In the genomic region with DNA sequence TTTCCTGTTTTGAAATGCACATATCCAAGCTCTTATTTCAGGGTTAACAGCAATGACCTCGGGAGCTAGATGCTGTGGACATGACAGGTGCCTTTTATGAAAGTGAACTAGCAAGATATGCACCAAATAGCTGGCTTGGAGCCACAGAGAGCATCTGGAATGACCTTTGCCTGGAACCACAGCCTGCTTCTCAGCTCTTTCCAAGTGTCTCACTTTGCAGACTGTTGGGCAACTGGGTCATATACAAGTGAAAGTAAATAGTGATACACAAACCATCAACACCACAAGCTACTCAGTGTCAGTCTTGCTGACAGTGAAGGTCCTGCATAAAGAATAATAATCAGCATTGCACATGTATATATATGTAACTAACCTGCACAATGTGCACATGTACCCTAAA, we compare ENCODE assay signal across 1 cellular context.
TF ChIP-seq lines count a peak whose summit lies in the region.

No MANE protein-coding gene starts in this region.

TF ChIP-seq in HepG2, 621 proteins besides CTCF, POLR2A, EP300 and RAD21 (continued from another document):
- peak; percentile 61 for TF ChIP-seq ZMYM4 (CRISPR knock-in tag; IDR thresholded peaks at IDR 0.05)
- TF ChIP-seq RARA (CRISPR knock-in tag; IDR thresholded peaks at IDR 0.05), result peak; percentile 47; the same call in 1 of the 2 replicates
- no peak for TF ChIP-seq MEIS2 (CRISPR knock-in tag; IDR thresholded peaks at IDR 0.05)
- peak; percentile 68; the same call in 1 of the 2 replicates for TF ChIP-seq NR2F2 (IDR thresholded peaks at IDR 0.05; ENCODE audit: borderline replicate concordance, low read depth)
- 0 out of 2 replicates have a peak, but pooled peaks have one; percentile 10 for TF ChIP-seq SOX5 (CRISPR knock-in tag; IDR thresholded peaks at IDR 0.05; ENCODE audit: borderline replicate concordance)
- no peak for TF ChIP-seq ZNF546 (CRISPR knock-in tag; conservative IDR thresholded peaks at IDR 0.05)
- no peak for TF ChIP-seq FOXA1 (IDR thresholded peaks at IDR 0.05)
- peak; percentile 52 for TF ChIP-seq FOXA1 (CRISPR knock-in tag; IDR thresholded peaks at IDR 0.05)
- TF ChIP-seq SUZ12 (IDR thresholded peaks at IDR 0.05; ENCODE audit: low read depth, low read length), result no peak
- peak; percentile 49 for TF ChIP-seq SALL1 (CRISPR knock-in tag; IDR thresholded peaks at IDR 0.05)
- TF ChIP-seq GATAD2A (CRISPR knock-in tag; IDR thresholded peaks at IDR 0.05), result peak; percentile 35; the same call in 1 of the 2 replicates
- TF ChIP-seq HNF4A (CRISPR knock-in tag; IDR thresholded peaks at IDR 0.05), result peak; percentile 68; the same call in 1 of the 2 replicates
- TF ChIP-seq MTA3 (CRISPR knock-in tag; IDR thresholded peaks at IDR 0.05), result no peak
- TF ChIP-seq NR2F6 (IDR thresholded peaks at IDR 0.05), result peak; percentile 64
- TF ChIP-seq NR2F6 (CRISPR knock-in tag; IDR thresholded peaks at IDR 0.05), result peak; percentile 62
- TF ChIP-seq ZNF644 (CRISPR knock-in tag; IDR thresholded peaks at IDR 0.05; ENCODE audit: low read depth), result 0 out of 2 replicates have a peak, but pooled peaks have one; percentile 9
- TF ChIP-seq REPIN1 (CRISPR knock-in tag; IDR thresholded peaks at IDR 0.05; ENCODE audit: borderline replicate concordance, low read depth), result 0 out of 2 replicates have a peak, but pooled peaks have one; percentile 37
- TF ChIP-seq, protein P1, sequence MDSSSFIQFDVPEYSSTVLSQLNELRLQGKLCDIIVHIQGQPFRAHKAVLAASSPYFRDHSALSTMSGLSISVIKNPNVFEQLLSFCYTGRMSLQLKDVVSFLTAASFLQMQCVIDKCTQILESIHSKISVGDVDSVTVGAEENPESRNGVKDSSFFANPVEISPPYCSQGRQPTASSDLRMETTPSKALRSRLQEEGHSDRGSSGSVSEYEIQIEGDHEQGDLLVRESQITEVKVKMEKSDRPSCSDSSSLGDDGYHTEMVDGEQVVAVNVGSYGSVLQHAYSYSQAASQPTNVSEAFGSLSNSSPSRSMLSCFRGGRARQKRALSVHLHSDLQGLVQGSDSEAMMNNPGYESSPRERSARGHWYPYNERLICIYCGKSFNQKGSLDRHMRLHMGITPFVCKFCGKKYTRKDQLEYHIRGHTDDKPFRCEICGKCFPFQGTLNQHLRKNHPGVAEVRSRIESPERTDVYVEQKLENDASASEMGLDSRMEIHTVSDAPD (CRISPR knock-in tag; IDR thresholded peaks at IDR 0.05), result 0 out of 2 replicates have a peak, but pooled peaks have one; percentile 20
- peak; percentile 64 for TF ChIP-seq FOXP4 (CRISPR knock-in tag; IDR thresholded peaks at IDR 0.05)
- 0 out of 2 replicates have a peak, but pooled peaks have one; percentile 19 for TF ChIP-seq PAXIP1 (CRISPR knock-in tag; conservative IDR thresholded peaks at IDR 0.05)
- peak; percentile 36; the same call in 1 of the 2 replicates for TF ChIP-seq HMG20A (CRISPR knock-in tag; IDR thresholded peaks at IDR 0.05; ENCODE audit: borderline replicate concordance)
- TF ChIP-seq RARG (CRISPR knock-in tag; IDR thresholded peaks at IDR 0.05; ENCODE audit: low read depth), result no peak
- peak; percentile 23; the same call in 1 of the 2 replicates for TF ChIP-seq FOXO1 (CRISPR knock-in tag; IDR thresholded peaks at IDR 0.05)
- TF ChIP-seq FOXP1 (IDR thresholded peaks at IDR 0.05), result peak; percentile 41; the same call in 1 of the 2 replicates
- TF ChIP-seq FOXP1 (CRISPR knock-in tag; IDR thresholded peaks at IDR 0.05), result peak; percentile 78
- no peak for TF ChIP-seq MED8 (CRISPR knock-in tag; IDR thresholded peaks at IDR 0.05; ENCODE audit: insufficient replicate concordance)
- no peak for TF ChIP-seq SOX13 (IDR thresholded peaks at IDR 0.05)
- peak in 1 of 2 experiments; percentile 35; a peak in 1 of 4 replicates for TF ChIP-seq SOX13 (CRISPR knock-in tag; conservative IDR thresholded peaks at IDR 0.05 in 1 of 2, IDR thresholded peaks at IDR 0.05 in 1 of 2)
- TF ChIP-seq ZEB1 (IDR thresholded peaks at IDR 0.05; ENCODE audit: insufficient replicate concordance, low read depth), result no peak
TF ChIP-seq in HepG2: peak in this region for 24.
